In genomic region chr4:87209182-87209581, GRCh38 we compare ENCODE assay signal across 1 cellular context.
TF ChIP-seq lines count a peak whose summit lies in the region.

No MANE protein-coding gene starts in this region.

TF ChIP-seq in HepG2, 621 proteins besides CTCF, POLR2A, EP300 and RAD21:
- TF ChIP-seq KMT2B (CRISPR knock-in tag; IDR thresholded peaks at IDR 0.05) = no peak
- no peak for TF ChIP-seq NKX3-1 (CRISPR knock-in tag; IDR thresholded peaks at IDR 0.05)
- TF ChIP-seq ZNF713 (CRISPR knock-in tag; IDR thresholded peaks at IDR 0.05) = no peak
- TF ChIP-seq HOXA3 (CRISPR knock-in tag; IDR thresholded peaks at IDR 0.05) = no peak
- no peak for TF ChIP-seq IRX3 (CRISPR knock-in tag; IDR thresholded peaks at IDR 0.05; ENCODE audit: borderline replicate concordance, low read depth)
- TF ChIP-seq ARID2 (CRISPR knock-in tag; IDR thresholded peaks at IDR 0.05; ENCODE audit: borderline replicate concordance) = no peak
- no peak for TF ChIP-seq UBTF (CRISPR knock-in tag; IDR thresholded peaks at IDR 0.05)
- TF ChIP-seq ZNF614 (CRISPR knock-in tag; IDR thresholded peaks at IDR 0.05; ENCODE audit: borderline replicate concordance) = no peak
- no peak for TF ChIP-seq ZNF777 (CRISPR knock-in tag; IDR thresholded peaks at IDR 0.05)
- TF ChIP-seq ZFP1 (CRISPR knock-in tag; IDR thresholded peaks at IDR 0.05) = no peak
- no peak for TF ChIP-seq DBP (CRISPR knock-in tag; IDR thresholded peaks at IDR 0.05; ENCODE audit: not compliant biosample characterization)
- no peak for TF ChIP-seq ZNF790 (CRISPR knock-in tag; IDR thresholded peaks at IDR 0.05; ENCODE audit: borderline replicate concordance)
- no peak for TF ChIP-seq FIP1L1 (IDR thresholded peaks at IDR 0.05; ENCODE audit: borderline replicate concordance, insufficient read depth, low read depth, low read length)
- TF ChIP-seq ZNF496 (CRISPR knock-in tag; IDR thresholded peaks at IDR 0.05; ENCODE audit: insufficient replicate concordance) = no peak
- TF ChIP-seq JUND (CRISPR knock-in tag; IDR thresholded peaks at IDR 0.05) = no peak
TF ChIP-seq in HepG2: peak in this region for 0.
